8 cellular contexts compared by ENCODE assay signal in genomic region chr17:49548506-49549310, GRCh38. TPM values are rescaled to one million over a fixed set of nuclear protein-coding genes. Genes with fewer than 3 reads are reported as not detected.
DNase-seq lines count a peak whose midpoint lies in the region; ATAC-seq, FAIRE-seq and TF ChIP-seq lines count a peak whose summit lies in the region.

No MANE protein-coding gene starts in this region.

- peak; percentile 63 for FAIRE-seq in GM12891 (lab: Jason Lieb, UNC)

- no peak for TF ChIP-seq POLR2A in GM12891 (IDR thresholded peaks at IDR 0.05; ENCODE audit: low read depth, low read length)
- no peak for TF ChIP-seq POLR2A in uterus (IDR thresholded peaks at IDR 0.05)

- no peaks in the 10 kb centered on the region for H3K27me3 ChIP-seq in uterus

- TF ChIP-seq CTCF in WI38 (IDR thresholded peaks at IDR 0.05; ENCODE audit: low read depth, low read length), result peak; percentile 48
- peak; percentile 25 to 38 (median 32) for TF ChIP-seq CTCF in uterus (IDR thresholded peaks at IDR 0.05)

- peak; percentile 40 for DNase-seq in ACHN
- DNase-seq in GM12891 (ENCODE audit: insufficient read length, low spot score), result no peak
- peak; percentile 78 for DNase-seq in left ventricle myocardium superior
- no peak for DNase-seq in uterus
- no peak for DNase-seq in NCI-H1694 treated with DMSO at 0.1 percent for 48 hours (lab: John Stamatoyannopoulos, UW)
- no peak for DNase-seq in NCI-H187 (lab: John Stamatoyannopoulos, UW)
- DNase-seq in NCI-H345 treated with DMSO at 0.1 percent for 48 hours (lab: John Stamatoyannopoulos, UW; ENCODE audit: unreplicated experiment), result no peak

- intact Hi-C loops in left ventricle myocardium superior (cut with micrococcal nuclease), result loop anchor here (10.0 kb wide), 1 partner anchor 54 kb away; the partner anchor contains the start of gene NGFR
- intact Hi-C loops in uterus (cut with DNase I; ENCODE audit: low total_unique reads), result no loop called here

- no peaks in the 10 kb centered on the region for H3K4me1 ChIP-seq in uterus

- peak; percentile 75 for ATAC-seq in left ventricle myocardium superior

- no peaks in the 10 kb centered on the region for H3K9me3 ChIP-seq in uterus

- H3K36me3 ChIP-seq in uterus, result no peaks in the 10 kb centered on the region

- in situ Hi-C loops in ACHN (cut with HindIII; ENCODE audit: low pct_ligation_motif_present, low pct_unique_long_range_greater_than_20kb, low sequenced_read_pairs), result loop anchor here (25.0 kb wide), 1 partner anchor 111 kb away; no protein-coding TSS in a partner anchor

- H3K4me3 ChIP-seq in WI38 (ENCODE audit: low read depth, low read length) (no peak overlapping the region), uterus (no peak overlapping the region)

- no peak overlapping the region for H3K27ac ChIP-seq in uterus

TF ChIP-seq in GM12891, 5 proteins besides CTCF, POLR2A, EP300 and RAD21:
- TF ChIP-seq POU2F2 (IDR thresholded peaks at IDR 0.05; ENCODE audit: low read depth, low read length) (no peak), POLR2AphosphoS5 (IDR thresholded peaks at IDR 0.05; ENCODE audit: low read depth, low read length) (no peak), PAX5 (IDR thresholded peaks at IDR 0.05; ENCODE audit: insufficient read depth, low read length, severe bottlenecking) (no peak), TAF1 (IDR thresholded peaks at IDR 0.05; ENCODE audit: low read depth, low read length) (no peak), SPI1 (IDR thresholded peaks at IDR 0.05; ENCODE audit: low read depth, low read length) (no peak)
TF ChIP-seq in GM12891: peak in this region for 0.

RNA-seq across cellular contexts. Expression of gene NXPH3, which starts 27.0 kb away (rescaled TPM):
- polyA plus RNA-seq in GM12891 (2012; ENCODE audit: low read depth, missing spikeins), result 0.95 TPM
- total RNA-seq in left ventricle myocardium superior (3.4 TPM), uterus (10 to 100 TPM in 2 of 4 donors, 1 to 10 TPM in 2; 5.8 to 24.3 (median 9.0) TPM)

RNA-seq across cellular contexts. Expression of gene NGFR, which starts 53.6 kb away (rescaled TPM):
- polyA plus RNA-seq in GM12891 (2012; ENCODE audit: low read depth, missing spikeins), result 1.1 TPM
- total RNA-seq in left ventricle myocardium superior (4.1 TPM), uterus (10 to 100 TPM in 2 of 4 donors, 1 to 10 TPM in 2; 1.8 to 47.9 (median 9.9) TPM)

Comparison
In these comparisons a context has a peak if more than half of its experiments do, and no peak if none do; other contexts are left out.
1. DNase-seq: peak in ACHN (single experiment) and left ventricle myocardium superior (single experiment); none in GM12891 (single experiment), uterus (0 of 2), NCI-H1694 treated with DMSO at 0.1 percent for 48 hours (single experiment), NCI-H187 (0 of 2) and NCI-H345 treated with DMSO at 0.1 percent for 48 hours (single experiment).